Comparison of ENCODE assay signal across 18 cellular contexts in genomic region chr20:64030371-64031134, GRCh38. TPM values are rescaled to one million over a fixed set of nuclear protein-coding genes. Genes with fewer than 3 reads are reported as not detected.
A peak's percentile ranks its signal among the peaks of the same experiment; 100 is the strongest.
DNase-seq lines count a peak whose midpoint lies in the region; ATAC-seq, FAIRE-seq and TF ChIP-seq lines count a peak whose summit lies in the region.
"Had no signal": no experiment of that assay in that cellular context is flagged by ENCODE, and none has a peak within 500 bp of the region (broad histone marks: within the 10 kb centered on the region; RNA-seq: fewer than 3 reads in every experiment).

No MANE protein-coding gene starts in this region.

- H3K27ac ChIP-seq in HEK293 (ENCODE audit: extremely low read depth, low read depth, low read length) (peak overlapping the region; percentile 49; the same call in 1 of the 2 replicates), GM12878 (ENCODE audit: control insufficient read depth, insufficient read depth) (no peak overlapping the region), mammary epithelial cell (ENCODE audit: insufficient read depth, low read depth, low read length) (no peak overlapping the region)
- H3K27ac ChIP-seq in naive thymus-derived CD4-positive, alpha-beta T cell (ENCODE audit: low read depth, low read length): peak overlapping the region; percentile 7
- H3K27ac ChIP-seq: BLaER1 treated with 17β-estradiol and CSF1 and Interleukin-3, amounts not matched to agents 10 nM and 100 nM had no signal

- CTCF ChIA-PET in HEK293 (lab: Yijun Ruan, JAX): interaction anchor here (2.3 kb wide), 1 partner anchor 9 kb away, joined by 9 read pairs; no protein-coding TSS in a partner anchor
- CTCF ChIA-PET in GM12878 (lab: Yijun Ruan, JAX): interaction anchor here (1.0 kb wide), 1 partner anchor 166 kb away, joined by 3 read pairs; the partner anchor contains the start of gene TPD52L2
- CTCF ChIA-PET in naive thymus-derived CD4-positive, alpha-beta T cell (lab: Charles Lee): no interaction called here
- CTCF ChIA-PET in mammary epithelial cell (lab: Charles Lee; ENCODE audit: low non-redundant PET): no interaction called here

- DNase-seq in T-helper 2 cell treated with Interferon-gamma antibody and Interleukin-4, amounts not matched to agents 5 μg/mL and 100 μg/mL, for 36 hours (ENCODE audit: low spot score): no peak
- DNase-seq in T-helper 2 cell: no peak
- DNase-seq in GM12878 (ENCODE audit: low read depth, low spot score): no peak
- DNase-seq in naive thymus-derived CD4-positive, alpha-beta T cell: no peak
- no peak for DNase-seq in UCSD-AML1 (lab: John Stamatoyannopoulos, UW; ENCODE audit: unreplicated experiment)
- DNase-seq in mammary epithelial cell: no peak
- no peak for DNase-seq in globus pallidus (ENCODE audit: low spot score)
- DNase-seq: 8988T, DMS153, NCI-H1417, NCI-H2029, NCI-H2171 treated with DMSO at 0.1 percent for 48 hours, NCI-H82, SHP77 treated with DMSO at 0.1 percent for 48 hours had no signal

- peak; percentile 55; the same call in 1 of the 2 replicates for TF ChIP-seq CTCF in HEK293 (tag by site-specific recombination; IDR thresholded peaks at IDR 0.05)
- no peak for TF ChIP-seq CTCF in GM12878 (IDR thresholded peaks at IDR 0.05 in 2 of 3, conservative IDR thresholded peaks at IDR 0.05 in 1 of 3; ENCODE audit: control insufficient read depth in 2 of 3, extremely low read depth in 1 of 3, insufficient read depth in 1 of 3, low read depth in 3 of 3, low read length in 3 of 3)
- TF ChIP-seq CTCF in mammary epithelial cell (conservative IDR thresholded peaks at IDR 0.05 in 1 of 2, IDR thresholded peaks at IDR 0.05 in 1 of 2; ENCODE audit: extremely low read depth in 1 of 2, insufficient read depth in 1 of 2, low read depth in 1 of 2, low read length in 2 of 2): no peak

- peak overlapping the region; percentile 41 for H3K27ac Mint-ChIP-seq in T-helper 2 cell treated with Interferon-gamma antibody and Interleukin-4, amounts not matched to agents 5 μg/mL and 100 μg/mL, for 36 hours
- peak overlapping the region in 1 of 9 donors; percentile 23 for H3K27ac Mint-ChIP-seq in naive thymus-derived CD4-positive, alpha-beta T cell

- ATAC-seq in GM12878: no peak
- no peak for ATAC-seq in naive thymus-derived CD4-positive, alpha-beta T cell

- dilution Hi-C loops in mammary epithelial cell (cut with HindIII; ENCODE audit: low sequenced_read_pairs): no loop called here

- WGBS in GM12878 (ENCODE audit: insufficient coverage, insufficient replicate concordance, low lambda C conversion rate, missing lambda C conversion rate): 99% methylated on average over 20 of the region's 20 CpGs
- WGBS in mammary epithelial cell (ENCODE audit: low coverage, missing lambda C conversion rate): 82% methylated on average over 18 of the region's 20 CpGs

- H3K36me3 ChIP-seq in HEK293 (ENCODE audit: control insufficient read depth in 2 of 2, insufficient read depth in 1 of 2, low read length in 2 of 2) (peaks cover 0 to 91% of the 10 kb centered on the region in 2 experiments; a peak in 2 of 3 replicates), GM12878 (ENCODE audit: control insufficient read depth in 2 of 2, insufficient read depth in 2 of 2, low read length in 1 of 2) (peaks cover 34 to 48% of the 10 kb centered on the region in 2 experiments), mammary epithelial cell (ENCODE audit: insufficient read depth, low read length) (peaks cover 9% of the 10 kb centered on the region)
- H3K36me3 ChIP-seq in naive thymus-derived CD4-positive, alpha-beta T cell (ENCODE audit: control insufficient read depth in 2 of 3, insufficient read depth in 3 of 3, low read length in 3 of 3): peaks cover 40 to 96% (median 49%) of the 10 kb centered on the region in 3 experiments

- no peaks in the 10 kb centered on the region for H3K27me3 Mint-ChIP-seq in T-helper 2 cell treated with Interferon-gamma antibody and Interleukin-4, amounts not matched to agents 5 μg/mL and 100 μg/mL, for 36 hours (ENCODE audit: low read depth)
- no peaks in the 10 kb centered on the region for H3K27me3 Mint-ChIP-seq in naive thymus-derived CD4-positive, alpha-beta T cell

- H3K79me2 ChIP-seq in GM12878 (ENCODE audit: control insufficient read depth, insufficient read depth, low read length): no peaks in the 10 kb centered on the region
- no peaks in the 10 kb centered on the region for H3K79me2 ChIP-seq in mammary epithelial cell (ENCODE audit: insufficient read depth, low read length)

- in situ Hi-C loops in GM12878 (cut with MboI) (no loop called here), mammary epithelial cell (cut with MboI; ENCODE audit: low sequenced_read_pairs in 2 of 2) (no loop called here)

- H3K27me3 ChIP-seq in GM12878 (replicated peaks in 1 of 2; ENCODE audit: control insufficient read depth in 2 of 2, insufficient read depth in 2 of 2, low read length in 1 of 2): no peaks in the 10 kb centered on the region
- H3K27me3 ChIP-seq in naive thymus-derived CD4-positive, alpha-beta T cell (ENCODE audit: control insufficient read depth in 2 of 2, insufficient read depth in 2 of 2, low read length in 2 of 2): no peaks in the 10 kb centered on the region
- H3K27me3 ChIP-seq in mammary epithelial cell (ENCODE audit: insufficient read depth, low read length): no peaks in the 10 kb centered on the region
- H3K27me3 ChIP-seq: BLaER1 treated with 17β-estradiol and CSF1 and Interleukin-3, amounts not matched to agents 10 nM and 100 nM had no signal

- peaks cover 12% of the 10 kb centered on the region for H3K4me1 ChIP-seq in HEK293 (ENCODE audit: control insufficient read depth, insufficient read depth, low read length)
- peaks cover 17% of the 10 kb centered on the region for H3K4me1 ChIP-seq in GM12878 (ENCODE audit: control insufficient read depth, insufficient read depth, low read length)
- H3K4me1 ChIP-seq in naive thymus-derived CD4-positive, alpha-beta T cell (ENCODE audit: control insufficient read depth in 2 of 2, insufficient read depth in 2 of 2, low read length in 2 of 2): peaks cover 0 to 16% of the 10 kb centered on the region in 2 donors
- no peaks in the 10 kb centered on the region for H3K4me1 ChIP-seq in mammary epithelial cell (ENCODE audit: insufficient read depth, low read length)

- H4K20me1 ChIP-seq in GM12878 (ENCODE audit: control insufficient read depth, insufficient read depth): no peaks in the 10 kb centered on the region
- no peaks in the 10 kb centered on the region for H4K20me1 ChIP-seq in mammary epithelial cell (ENCODE audit: insufficient read depth, low read length)

- no peak for FAIRE-seq in GM12878 (lab: Jason Lieb, UNC)
- FAIRE-seq: H54 had no signal

- POLR2A ChIA-PET in HEK293 (lab: Yijun Ruan, JAX) (interaction anchor here (0.6 to 0.7 kb wide), 2 partner anchors 88 to 268 kb away, joined by 4 to 7 read pairs; no protein-coding TSS in a partner anchor), GM12878 (lab: Charles Lee) (no interaction called here)
- POLR2A ChIA-PET in naive thymus-derived CD4-positive, alpha-beta T cell (lab: Charles Lee): no interaction called here

- H3K9me3 Mint-ChIP-seq in T-helper 2 cell treated with Interferon-gamma antibody and Interleukin-4, amounts not matched to agents 5 μg/mL and 100 μg/mL, for 36 hours: no peaks in the 10 kb centered on the region
- H3K9me3 Mint-ChIP-seq in naive thymus-derived CD4-positive, alpha-beta T cell: no peaks in the 10 kb centered on the region

- H3K9ac ChIP-seq in GM12878 (ENCODE audit: control insufficient read depth, insufficient read depth, low read length) (no peak overlapping the region), mammary epithelial cell (ENCODE audit: insufficient read depth, low read length) (no peak overlapping the region)
- H3K9ac ChIP-seq: BLaER1 treated with 17β-estradiol and CSF1 and Interleukin-3, amounts not matched to agents 10 nM and 100 nM had no signal

- TF ChIP-seq EP300 in GM12878 (IDR thresholded peaks at IDR 0.05; ENCODE audit: borderline replicate concordance in 1 of 2, control insufficient read depth in 1 of 2, low read depth in 2 of 2, low read length in 2 of 2): no peak

- H3K9me3 ChIP-seq in HEK293 (ENCODE audit: control insufficient read depth, insufficient read depth, low read depth, low read length): no peaks in the 10 kb centered on the region
- no peaks in the 10 kb centered on the region for H3K9me3 ChIP-seq in GM12878 (replicated peaks; ENCODE audit: control insufficient read depth, insufficient read depth, low read length)
- no peaks in the 10 kb centered on the region for H3K9me3 ChIP-seq in naive thymus-derived CD4-positive, alpha-beta T cell (ENCODE audit: control insufficient read depth in 2 of 3, low read length in 3 of 3)
- H3K9me3 ChIP-seq in mammary epithelial cell (replicated peaks; ENCODE audit: insufficient read depth, low read length): no peaks in the 10 kb centered on the region
- H3K9me3 ChIP-seq: BLaER1 treated with 17β-estradiol and CSF1 and Interleukin-3, amounts not matched to agents 10 nM and 100 nM had no signal

- no peak overlapping the region for H3K4me3 ChIP-seq in HEK293 (ENCODE audit: low read depth, low read length)
- H3K4me3 ChIP-seq in GM12878: no peak overlapping the region
- no peak overlapping the region for H3K4me3 ChIP-seq in naive thymus-derived CD4-positive, alpha-beta T cell (ENCODE audit: low read length)
- H3K4me3 ChIP-seq in mammary epithelial cell (replicated peaks in 1 of 3; ENCODE audit: insufficient read depth in 1 of 3, low read depth in 2 of 3, low read length in 3 of 3): no peak overlapping the region
- H3K4me3 ChIP-seq: BLaER1 treated with 17β-estradiol and CSF1 and Interleukin-3, amounts not matched to agents 10 nM and 100 nM had no signal

- no peak overlapping the region for H3K4me3 Mint-ChIP-seq in T-helper 2 cell treated with Interferon-gamma antibody and Interleukin-4, amounts not matched to agents 5 μg/mL and 100 μg/mL, for 36 hours
- no peak overlapping the region for H3K4me3 Mint-ChIP-seq in naive thymus-derived CD4-positive, alpha-beta T cell

- H3K36me3 Mint-ChIP-seq in T-helper 2 cell treated with Interferon-gamma antibody and Interleukin-4, amounts not matched to agents 5 μg/mL and 100 μg/mL, for 36 hours (ENCODE audit: low read depth): peaks cover 43% of the 10 kb centered on the region
- peaks cover 0 to 48% (median 15%) of the 10 kb centered on the region in 5 donors for H3K36me3 Mint-ChIP-seq in naive thymus-derived CD4-positive, alpha-beta T cell

- H3K4me2 ChIP-seq in GM12878 (ENCODE audit: control insufficient read depth, insufficient read depth) (no peak overlapping the region), mammary epithelial cell (ENCODE audit: insufficient read depth, low read depth, low read length) (no peak overlapping the region)
- H3K4me2 ChIP-seq: BLaER1 treated with 17β-estradiol and CSF1 and Interleukin-3, amounts not matched to agents 10 nM and 100 nM had no signal

- intact Hi-C loops in GM12878 (cut with micrococcal nuclease; ENCODE audit: unreplicated experiment) (no loop called here), mammary epithelial cell (cut with micrococcal nuclease) (no loop called here)
- intact Hi-C loops in naive thymus-derived CD4-positive, alpha-beta T cell (cut with micrococcal nuclease): no loop called here

- H2AFZ ChIP-seq in GM12878 (ENCODE audit: control insufficient read depth, low read depth, low read length) (no peak overlapping the region), mammary epithelial cell (ENCODE audit: low read depth, low read length) (no peak overlapping the region)

- RAD21 ChIA-PET in GM12878 (lab: Charles Lee; ENCODE audit: unreplicated experiment): interaction anchor here (0.7 kb wide), 1 partner anchor 53 kb away, joined by 8 read pairs; no protein-coding TSS in a partner anchor

- SMC1A ChIA-PET in GM12878 (lab: Charles Lee; ENCODE audit: uncharacterized antibody, unreplicated experiment): interaction anchor here (0.7 kb wide), 1 partner anchor 8 kb away, joined by 3 read pairs; no protein-coding TSS in a partner anchor

- no peak for TF ChIP-seq POLR2A in GM12878 (IDR thresholded peaks at IDR 0.05; ENCODE audit: low read depth, low read length)

- TF ChIP-seq RAD21 in GM12878 (IDR thresholded peaks at IDR 0.05; ENCODE audit: insufficient read depth, low read depth, low read length): no peak

- peaks cover 16% of the 10 kb centered on the region for H3K4me1 Mint-ChIP-seq in T-helper 2 cell treated with Interferon-gamma antibody and Interleukin-4, amounts not matched to agents 5 μg/mL and 100 μg/mL, for 36 hours (ENCODE audit: low read depth)
- H3K4me1 Mint-ChIP-seq in naive thymus-derived CD4-positive, alpha-beta T cell: peaks cover 4 to 21% (median 6%) of the 10 kb centered on the region in 7 donors

- BruUV-seq in GM12878 (replicated peaks; lab: Mats Ljungman, UMichigan) (TSS peak; percentile 39), mammary epithelial cell (replicated peaks; lab: Mats Ljungman, UMichigan) (no TSS peak)

RNA-seq across cellular contexts. Expression of gene C20orf204, which starts 5.4 kb away (rescaled TPM):
- 125 and 143 TPM in 2 replicates for total RNA-seq in GM12878 (2013; cell fraction: nucleolus; rRNA removed)
- total RNA-seq in GM12878 (2014; rRNA removed) (32.4 and 39.5 TPM in 2 replicates), GM12878 (2014; rRNA removed; fragmentation: Illumina TruSeq; extraction: Trizol) (3.6 and 4.4 TPM in 2 replicates), GM12878 (2021) (49.1 and 56.0 TPM in 2 replicates), mammary epithelial cell (1 to 10 TPM in 1 of 2 donors, under 1 TPM in 1; 0.67 to 1.0 TPM)
- polyA plus RNA-seq in GM12878 (2011; ENCODE audit: low read depth): 4.1 TPM
- polyA plus RNA-seq in GM12878 (2011; rRNA removed) (2.9 and 6.9 TPM in 2 replicates), GM12878 (2014; fragmentation: Illumina TruSeq; extraction: Trizol) (0.48 and 1.6 TPM in 2 replicates), GM12878 (2014; fragmentation: Nextera tagmentation; extraction: Ambion mirVana) (under 1 TPM; 0.24 to 0.38 TPM), GM12878 (2014; rRNA removed) (37.1 and 42.9 TPM in 2 replicates), GM12878 (2016; fragmentation: Nextera tagmentation; extraction: Ambion mirVana) (10 to 100 TPM; 17.9 to 20.4 TPM), mammary epithelial cell (0.03 TPM)
- polyA plus RNA-seq in GM12878 (2011; cell fraction: cytosol; rRNA removed): 13.5 and 27.8 TPM in 2 replicates
- 95.3 and 97.7 TPM in 2 replicates for polyA plus RNA-seq in GM12878 (2011; cell fraction: nucleus; rRNA removed)
- polyA plus RNA-seq in GM12878 (2012): 23.6 and 27.4 TPM in 2 replicates
- polyA minus RNA-seq in GM12878 (2011; rRNA and poly(A)+ RNA removed): 2.6 and 8.0 TPM in 2 replicates
- 5.6 and 6.0 TPM in 2 replicates for polyA minus RNA-seq in GM12878 (2011; cell fraction: cytosol; rRNA and poly(A)+ RNA removed)
- 20.7 and 27.4 TPM in 2 replicates for polyA minus RNA-seq in GM12878 (2011; cell fraction: nucleus; rRNA and poly(A)+ RNA removed)
- 10 to 100 TPM in 3 of 5 experiments, 1 to 10 TPM in 2; 4.7 to 24.6 (median 12.5) TPM for total RNA-seq in naive thymus-derived CD4-positive, alpha-beta T cell
- polyA plus RNA-seq in naive thymus-derived CD4-positive, alpha-beta T cell: under 1 TPM in 1 of 2 donors, not detected in 1; 0.39 TPM
- not detected for polyA minus RNA-seq in mammary epithelial cell

RNA-seq across cellular contexts. Expression of gene SOX18, which starts 18.9 kb away (rescaled TPM):
- total RNA-seq in GM12878 (2013; cell fraction: nucleolus; rRNA removed): 25.0 and 25.2 TPM in 2 replicates
- total RNA-seq in GM12878 (2014; rRNA removed) (0.16 and 0.28 TPM in 2 replicates), GM12878 (2014; rRNA removed; fragmentation: Illumina TruSeq; extraction: Trizol) (0.09 TPM in 2 replicates), GM12878 (2021) (5.6 TPM in 2 replicates), mammary epithelial cell (under 1 TPM in 1 of 2 donors, not detected in 1; 0.16 TPM)
- polyA plus RNA-seq in GM12878 (2011; ENCODE audit: low read depth): 0.13 TPM
- polyA plus RNA-seq in GM12878 (2011; rRNA removed) (0.24 and 0.53 TPM in 2 replicates), GM12878 (2014; fragmentation: Illumina TruSeq; extraction: Trizol) (not detected in 2 replicates), GM12878 (2014; fragmentation: Nextera tagmentation; extraction: Ambion mirVana) (under 1 TPM; 0.05 TPM), GM12878 (2014; rRNA removed) (2.1 and 2.2 TPM in 2 replicates), GM12878 (2016; fragmentation: Nextera tagmentation; extraction: Ambion mirVana) (not detected), mammary epithelial cell (not detected)
- polyA plus RNA-seq in GM12878 (2011; cell fraction: cytosol; rRNA removed): 1.7 and 2.7 TPM in 2 replicates
- polyA plus RNA-seq in GM12878 (2011; cell fraction: nucleus; rRNA removed): 6.0 and 7.2 TPM in 2 replicates
- polyA plus RNA-seq in GM12878 (2012): 1.3 and 2.5 TPM in 2 replicates
- 0.37 and 0.46 TPM in 2 replicates for polyA minus RNA-seq in GM12878 (2011; rRNA and poly(A)+ RNA removed)
- 5.1 and 8.3 TPM in 2 replicates for polyA minus RNA-seq in GM12878 (2011; cell fraction: cytosol; rRNA and poly(A)+ RNA removed)
- 1.6 and 3.3 TPM in 2 replicates for polyA minus RNA-seq in GM12878 (2011; cell fraction: nucleus; rRNA and poly(A)+ RNA removed)
- 1 to 10 TPM in 1 of 5 experiments, under 1 TPM in 1, not detected in 3; 0.20 to 1.7 TPM for total RNA-seq in naive thymus-derived CD4-positive, alpha-beta T cell
- not detected for polyA plus RNA-seq in naive thymus-derived CD4-positive, alpha-beta T cell
- polyA minus RNA-seq in mammary epithelial cell: not detected
- total RNA-seq: LHCN-M2 had no signal

RNA-seq across cellular contexts. Expression of gene TCEA2, which starts 32.4 kb away (rescaled TPM):
- total RNA-seq in GM12878 (2013; cell fraction: nucleolus; rRNA removed): 10.1 and 12.7 TPM in 2 replicates
- total RNA-seq in GM12878 (2014; rRNA removed) (13.4 and 17.2 TPM in 2 replicates), GM12878 (2014; rRNA removed; fragmentation: Illumina TruSeq; extraction: Trizol) (8.8 and 9.3 TPM in 2 replicates), GM12878 (2021) (38.0 and 42.5 TPM in 2 replicates), mammary epithelial cell (10 to 100 TPM; 15.7 to 37.9 TPM)
- polyA plus RNA-seq in GM12878 (2011; ENCODE audit: low read depth): 23.0 TPM
- polyA plus RNA-seq in GM12878 (2011; rRNA removed) (11.4 and 13.2 TPM in 2 replicates), GM12878 (2014; fragmentation: Illumina TruSeq; extraction: Trizol) (2.8 and 10.8 TPM in 2 replicates), GM12878 (2014; fragmentation: Nextera tagmentation; extraction: Ambion mirVana) (10 to 100 TPM in 1 of 2 experiments, 1 to 10 TPM in 1; 3.4 to 12.3 TPM), GM12878 (2014; rRNA removed) (17.8 and 26.0 TPM in 2 replicates), GM12878 (2016; fragmentation: Nextera tagmentation; extraction: Ambion mirVana) (10 to 100 TPM; 21.2 to 22.0 TPM), mammary epithelial cell (15.6 TPM)
- polyA plus RNA-seq in GM12878 (2011; cell fraction: cytosol; rRNA removed): 25.9 and 26.5 TPM in 2 replicates
- 84.3 and 88.7 TPM in 2 replicates for polyA plus RNA-seq in GM12878 (2011; cell fraction: nucleus; rRNA removed)
- 27.4 and 30.3 TPM in 2 replicates for polyA plus RNA-seq in GM12878 (2012)
- 7.1 and 14.5 TPM in 2 replicates for polyA minus RNA-seq in GM12878 (2011; rRNA and poly(A)+ RNA removed)
- polyA minus RNA-seq in GM12878 (2011; cell fraction: cytosol; rRNA and poly(A)+ RNA removed): 6.0 and 6.2 TPM in 2 replicates
- polyA minus RNA-seq in GM12878 (2011; cell fraction: nucleus; rRNA and poly(A)+ RNA removed): 15.2 and 18.4 TPM in 2 replicates
- 10 to 100 TPM; 35.5 to 73.2 (median 47.3) TPM for total RNA-seq in naive thymus-derived CD4-positive, alpha-beta T cell
- polyA plus RNA-seq in naive thymus-derived CD4-positive, alpha-beta T cell: 10 to 100 TPM; 22.2 to 33.2 TPM
- 26.4 TPM for polyA minus RNA-seq in mammary epithelial cell

RNA-seq across cellular contexts. Expression of gene RGS19, which starts 48.8 kb away (rescaled TPM):
- total RNA-seq in GM12878 (2013; cell fraction: nucleolus; rRNA removed): 36.2 and 39.2 TPM in 2 replicates
- 56.0 and 62.4 TPM in 2 replicates for total RNA-seq in GM12878 (2014; rRNA removed)
- 15.2 and 15.3 TPM in 2 replicates for total RNA-seq in GM12878 (2014; rRNA removed; fragmentation: Illumina TruSeq; extraction: Trizol)
- 47.1 and 51.0 TPM in 2 replicates for total RNA-seq in GM12878 (2021)
- polyA plus RNA-seq in GM12878 (2011; ENCODE audit: low read depth): 7.5 TPM
- 22.6 and 34.7 TPM in 2 replicates for polyA plus RNA-seq in GM12878 (2011; rRNA removed)
- polyA plus RNA-seq in GM12878 (2011; cell fraction: cytosol; rRNA removed): 51.6 and 94.5 TPM in 2 replicates
- 56.1 and 57.8 TPM in 2 replicates for polyA plus RNA-seq in GM12878 (2011; cell fraction: nucleus; rRNA removed)
- polyA plus RNA-seq in GM12878 (2012): 39.7 and 39.8 TPM in 2 replicates
- 4.7 and 9.6 TPM in 2 replicates for polyA plus RNA-seq in GM12878 (2014; fragmentation: Illumina TruSeq; extraction: Trizol)
- 1 to 10 TPM in 1 of 2 experiments, under 1 TPM in 1; 0.82 to 3.3 TPM for polyA plus RNA-seq in GM12878 (2014; fragmentation: Nextera tagmentation; extraction: Ambion mirVana)
- 61.4 and 64.3 TPM in 2 replicates for polyA plus RNA-seq in GM12878 (2014; rRNA removed)
- polyA plus RNA-seq in GM12878 (2016; fragmentation: Nextera tagmentation; extraction: Ambion mirVana): 10 to 100 TPM; 45.0 to 53.5 TPM
- polyA minus RNA-seq in GM12878 (2011; rRNA and poly(A)+ RNA removed): 21.4 and 38.2 TPM in 2 replicates
- 21.9 and 23.7 TPM in 2 replicates for polyA minus RNA-seq in GM12878 (2011; cell fraction: cytosol; rRNA and poly(A)+ RNA removed)
- 14.7 and 21.8 TPM in 2 replicates for polyA minus RNA-seq in GM12878 (2011; cell fraction: nucleus; rRNA and poly(A)+ RNA removed)
- 10 to 100 TPM; 21.8 to 93.4 (median 23.6) TPM for total RNA-seq in naive thymus-derived CD4-positive, alpha-beta T cell
- polyA plus RNA-seq in naive thymus-derived CD4-positive, alpha-beta T cell: 10 to 100 TPM; 55.2 to 66.8 TPM
- 10 to 100 TPM in 1 of 2 donors, 1 to 10 TPM in 1; 9.5 to 15.9 TPM for total RNA-seq in mammary epithelial cell
- polyA plus RNA-seq in mammary epithelial cell: 13.9 TPM
- 8.8 TPM for polyA minus RNA-seq in mammary epithelial cell

RNA-seq across cellular contexts. Expression of gene OPRL1, which starts 49.3 kb away (rescaled TPM):
- total RNA-seq in GM12878 (2013; cell fraction: nucleolus; rRNA removed): 0.69 and 0.71 TPM in 2 replicates
- total RNA-seq in GM12878 (2014; rRNA removed): 0.34 and 0.38 TPM in 2 replicates
- total RNA-seq in GM12878 (2014; rRNA removed; fragmentation: Illumina TruSeq; extraction: Trizol): 0.09 and 0.14 TPM in 2 replicates
- total RNA-seq in GM12878 (2021): 0.41 and 0.51 TPM in 2 replicates
- polyA plus RNA-seq in GM12878 (2011; ENCODE audit: low read depth): 0.29 TPM
- polyA plus RNA-seq in GM12878 (2011; rRNA removed): 0.14 and 0.38 TPM in 2 replicates
- polyA plus RNA-seq in GM12878 (2011; cell fraction: cytosol; rRNA removed): 0.42 and 0.48 TPM in 2 replicates
- 0.97 and 1.1 TPM in 2 replicates for polyA plus RNA-seq in GM12878 (2011; cell fraction: nucleus; rRNA removed)
- 0.58 and 0.86 TPM in 2 replicates for polyA plus RNA-seq in GM12878 (2012)
- 0.15 TPM in 1 of 2 replicates, not detected in the other for polyA plus RNA-seq in GM12878 (2014; fragmentation: Illumina TruSeq; extraction: Trizol)
- under 1 TPM in 1 of 2 experiments, not detected in 1; 0.04 TPM for polyA plus RNA-seq in GM12878 (2014; fragmentation: Nextera tagmentation; extraction: Ambion mirVana)
- polyA plus RNA-seq in GM12878 (2014; rRNA removed): 0.27 and 0.36 TPM in 2 replicates
- under 1 TPM; 0.12 to 0.24 TPM for polyA plus RNA-seq in GM12878 (2016; fragmentation: Nextera tagmentation; extraction: Ambion mirVana)
- 0.37 and 0.88 TPM in 2 replicates for polyA minus RNA-seq in GM12878 (2011; rRNA and poly(A)+ RNA removed)
- 0.31 TPM in 1 of 2 replicates, not detected in the other for polyA minus RNA-seq in GM12878 (2011; cell fraction: cytosol; rRNA and poly(A)+ RNA removed)
- 0.19 and 0.24 TPM in 2 replicates for polyA minus RNA-seq in GM12878 (2011; cell fraction: nucleus; rRNA and poly(A)+ RNA removed)
- total RNA-seq in naive thymus-derived CD4-positive, alpha-beta T cell: 1 to 10 TPM in 3 of 5 experiments, under 1 TPM in 2; 0.75 to 6.1 (median 1.1) TPM
- 1 to 10 TPM in 1 of 2 donors, under 1 TPM in 1; 0.18 to 1.3 TPM for polyA plus RNA-seq in naive thymus-derived CD4-positive, alpha-beta T cell
- under 1 TPM; 0.38 to 0.50 TPM for total RNA-seq in mammary epithelial cell
- 0.24 TPM for polyA plus RNA-seq in mammary epithelial cell
- 0.21 TPM for polyA minus RNA-seq in mammary epithelial cell

Comparison
In these comparisons a context has a peak if more than half of its experiments do, and no peak if none do; other contexts are left out.
1. H3K27ac ChIP-seq: peak in HEK293 (single experiment) and naive thymus-derived CD4-positive, alpha-beta T cell (single experiment); none in GM12878 (single experiment) and mammary epithelial cell (single experiment).
2. CTCF ChIA-PET loops: an anchor here in HEK293 (2.3 kb wide) and GM12878 (1.0 kb wide); none called in naive thymus-derived CD4-positive, alpha-beta T cell and mammary epithelial cell.